Comparison of ENCODE assay signal across 20 cellular contexts in the genomic region with DNA sequence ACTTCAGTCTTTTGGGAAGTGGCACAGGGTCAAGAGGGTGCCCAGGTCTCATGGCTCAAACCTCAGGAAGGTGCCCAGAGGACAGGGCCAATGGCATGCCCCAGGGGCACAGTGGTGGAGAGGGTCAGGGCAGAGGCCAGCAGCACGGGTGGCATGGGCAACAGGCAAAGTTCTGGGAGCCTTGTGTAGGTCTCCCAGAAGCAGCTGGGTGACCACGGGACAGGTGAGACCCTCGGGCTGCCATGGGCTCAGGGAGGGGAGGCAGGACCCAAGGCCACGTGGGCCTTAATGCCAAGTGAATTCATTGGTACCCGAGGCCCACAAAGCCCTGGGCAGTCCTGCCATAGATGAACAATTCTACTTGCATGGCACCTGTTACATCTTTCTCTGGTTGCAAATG.
DNase-seq lines count a peak whose midpoint lies in the region; ATAC-seq, FAIRE-seq and TF ChIP-seq lines count a peak whose summit lies in the region.
"Had no signal": no experiment of that assay in that cellular context is flagged by ENCODE, and none has a peak within 500 bp of the region (broad histone marks: within the 10 kb centered on the region; RNA-seq: fewer than 3 reads in every experiment).

No MANE protein-coding gene starts in this region.

- H3K4me3 ChIP-seq in BLaER1 (no peak overlapping the region), coronary artery (no peak overlapping the region), osteoblast (ENCODE audit: insufficient read depth, low read length) (no peak overlapping the region)
- no peak overlapping the region for H3K4me3 ChIP-seq in BLaER1 treated with 17β-estradiol and CSF1 and Interleukin-3, amounts not matched to agents 10 nM and 100 nM
- H3K4me3 ChIP-seq: HAP-1 had no signal

- H3K27ac ChIP-seq in BLaER1: 0 out of 2 replicates have a peak overlapping the region, but pooled peaks have one; percentile 59
- H3K27ac ChIP-seq in BLaER1 treated with 17β-estradiol and CSF1 and Interleukin-3, amounts not matched to agents 10 nM and 100 nM: no peak overlapping the region
- H3K27ac ChIP-seq in coronary artery: no peak overlapping the region
- H3K27ac ChIP-seq in osteoblast (ENCODE audit: low read depth, low read length): no peak overlapping the region

- no peaks in the 10 kb centered on the region for H3K36me3 Mint-ChIP-seq in HFFc6 (ENCODE audit: low read depth)
- H3K36me3 Mint-ChIP-seq: CD14-positive monocyte; CD4-positive, alpha-beta memory T cell; IgD-negative memory B cell had no signal

- TF ChIP-seq CTCF in coronary artery (IDR thresholded peaks at IDR 0.05) (no peak), osteoblast (IDR thresholded peaks at IDR 0.05; ENCODE audit: extremely low read depth, low read depth, low read length) (no peak), D721Med (IDR thresholded peaks at IDR 0.05; ENCODE audit: insufficient read depth, missing control alignments) (no peak), HFFc6 (IDR thresholded peaks at IDR 0.05) (no peak)

- no peak overlapping the region for H2AFZ ChIP-seq in osteoblast (ENCODE audit: low read length)

- no peaks in the 10 kb centered on the region for H3K9me3 Mint-ChIP-seq in HFFc6
- H3K9me3 Mint-ChIP-seq: CD4-positive, alpha-beta memory T cell had no signal

- H3K4me3 Mint-ChIP-seq in HFFc6: no peak overlapping the region
- H3K4me3 Mint-ChIP-seq: CD14-positive monocyte; CD4-positive, alpha-beta memory T cell; IgD-negative memory B cell had no signal

- H3K79me2 ChIP-seq in osteoblast (ENCODE audit: insufficient read depth, low read length): no peaks in the 10 kb centered on the region

- ATAC-seq in GM19035 (IDR thresholded peaks at IDR 0.05; ENCODE audit: unreplicated experiment): no peak
- ATAC-seq: HepG2 had no signal

- peaks cover 26% of the 10 kb centered on the region for H3K27me3 Mint-ChIP-seq in HFFc6 (ENCODE audit: insufficient read depth)

- DNase-seq in coronary artery (ENCODE audit: low spot score) (peak; percentile 54), osteoblast (ENCODE audit: insufficient read length, low spot score, missing footprints) (peak; percentile 41), D721Med (ENCODE audit: insufficient read length, low spot score) (no peak), HFFc6 (no peak)
- DNase-seq: ACHN; BE2C; CD4-positive, alpha-beta memory T cell; DMS79 treated with DMSO at 0.1 percent for 48 hours; GF-D8; KBM-7 had no signal

- FAIRE-seq in D721Med (lab: Jason Lieb, UNC): no peak
- FAIRE-seq: A204.1, GM19239, H1, HepG2 had no signal

- H3K4me1 ChIP-seq in BLaER1: peaks cover 24% of the 10 kb centered on the region
- H3K4me1 ChIP-seq in BLaER1 treated with 17β-estradiol and CSF1 and Interleukin-3, amounts not matched to agents 10 nM and 100 nM: peaks cover 0 to 31% (median 20%) of the 10 kb centered on the region in 10 experiments; a peak in 16 of 20 replicates
- peaks cover 4% of the 10 kb centered on the region for H3K4me1 ChIP-seq in osteoblast (ENCODE audit: insufficient read depth, low read length)
- H3K4me1 ChIP-seq: BE2C, HAP-1 had no signal

- H3K27me3 ChIP-seq in BLaER1 (no peaks in the 10 kb centered on the region), osteoblast (ENCODE audit: insufficient read depth, low read length) (no peaks in the 10 kb centered on the region)
- H3K27me3 ChIP-seq in BLaER1 treated with 17β-estradiol and CSF1 and Interleukin-3, amounts not matched to agents 10 nM and 100 nM: no peaks in the 10 kb centered on the region

- H3K27ac Mint-ChIP-seq in HFFc6: no peak overlapping the region
- H3K27ac Mint-ChIP-seq: CD14-positive monocyte, IgD-negative memory B cell had no signal

- H3K9me3 ChIP-seq in BLaER1 (no peaks in the 10 kb centered on the region), osteoblast (ENCODE audit: low read depth, low read length) (no peaks in the 10 kb centered on the region)
- no peaks in the 10 kb centered on the region for H3K9me3 ChIP-seq in BLaER1 treated with 17β-estradiol and CSF1 and Interleukin-3, amounts not matched to agents 10 nM and 100 nM (replicated peaks in 1 of 11)
- H3K9me3 ChIP-seq: BE2C, HAP-1 had no signal

- H3K36me3 ChIP-seq in BLaER1: no peaks in the 10 kb centered on the region
- no peaks in the 10 kb centered on the region for H3K36me3 ChIP-seq in BLaER1 treated with 17β-estradiol and CSF1 and Interleukin-3, amounts not matched to agents 10 nM and 100 nM
- H3K36me3 ChIP-seq in osteoblast (ENCODE audit: insufficient read depth, low read length): no peaks in the 10 kb centered on the region
- H3K36me3 ChIP-seq: BE2C, HAP-1 had no signal

- H3K4me1 Mint-ChIP-seq in HFFc6 (ENCODE audit: low read depth): no peaks in the 10 kb centered on the region
- H3K4me1 Mint-ChIP-seq: CD14-positive monocyte; CD4-positive, alpha-beta memory T cell had no signal

- peak overlapping the region; percentile 77 for H3K4me2 ChIP-seq in BLaER1
- peak overlapping the region in 8 of 11 experiments; percentile 62 to 78 (median 75); a peak in 16 of 22 replicates for H3K4me2 ChIP-seq in BLaER1 treated with 17β-estradiol and CSF1 and Interleukin-3, amounts not matched to agents 10 nM and 100 nM
- H3K4me2 ChIP-seq in osteoblast (ENCODE audit: insufficient read depth, low read length): no peak overlapping the region

- H4K20me1 ChIP-seq in BLaER1 (no peaks in the 10 kb centered on the region), osteoblast (ENCODE audit: insufficient read depth, low read length) (no peaks in the 10 kb centered on the region)
- no peaks in the 10 kb centered on the region for H4K20me1 ChIP-seq in BLaER1 treated with 17β-estradiol and CSF1 and Interleukin-3, amounts not matched to agents 10 nM and 100 nM

- no peak overlapping the region for H3K9ac ChIP-seq in BLaER1
- H3K9ac ChIP-seq in BLaER1 treated with 17β-estradiol and CSF1 and Interleukin-3, amounts not matched to agents 10 nM and 100 nM: no peak overlapping the region

Comparison
In these comparisons a context has a peak if more than half of its experiments do, and no peak if none do; other contexts are left out.
1. DNase-seq: peak in coronary artery (single experiment) and osteoblast (single experiment); none in D721Med (single experiment) and HFFc6 (single experiment).